ENCODE assay signal across 1 cellular context in genomic region chr22:24186892-24187670, GRCh38.
TF ChIP-seq lines count a peak whose summit lies in the region.

No MANE protein-coding gene starts in this region.

TF ChIP-seq in IMR-90, 13 proteins besides CTCF, POLR2A, EP300 and RAD21 (continued from another document):
- no peak for TF ChIP-seq ELK1 (IDR thresholded peaks at IDR 0.05; ENCODE audit: borderline replicate concordance, low read depth, low read length)
- no peak for TF ChIP-seq CHD1 (IDR thresholded peaks at IDR 0.05; ENCODE audit: low read depth, low read length)
- no peak for TF ChIP-seq SMC3 (IDR thresholded peaks at IDR 0.05; ENCODE audit: low read depth, low read length)
- no peak for TF ChIP-seq RCOR1 (IDR thresholded peaks at IDR 0.05; ENCODE audit: insufficient replicate concordance, low read length)
